Comparison of ENCODE assay signal across 26 cellular contexts in genomic region chr20:62800314-62801259, GRCh38. TPM values are rescaled to one million over a fixed set of nuclear protein-coding genes. Genes with fewer than 3 reads are reported as not detected.
DNase-seq lines count a peak whose midpoint lies in the region; ATAC-seq and TF ChIP-seq lines count a peak whose summit lies in the region.
"Had no signal": no experiment of that assay in that cellular context is flagged by ENCODE, and none has a peak within 500 bp of the region (broad histone marks: within the 10 kb centered on the region; RNA-seq: fewer than 3 reads in every experiment).

No MANE protein-coding gene starts in this region.

- H3K27ac Mint-ChIP-seq in natural killer cell = no peak overlapping the region
- no peak overlapping the region for H3K27ac Mint-ChIP-seq in natural killer cell treated with Interleukin-12 subunit alpha and Interleukin-12 subunit beta and Interleukin-15 and Interleukin-18, amount 100 ng/mL, for 72 hours
- no peak overlapping the region for H3K27ac Mint-ChIP-seq in neural crest cell (ENCODE audit: unreplicated experiment)
- no peak overlapping the region for H3K27ac Mint-ChIP-seq in CD14-positive monocyte
- H3K27ac Mint-ChIP-seq: activated B cell treated with CpG ODN at 0.5 μM for 24 hours; activated CD4-positive, alpha-beta T cell treated with anti-CD3 and anti-CD28 coated beads, Interleukin-2, amount 10 ng/mL, durations not matched to agents 7 days and 5 days; memory B cell; progenitor cell of endocrine pancreas; stimulated activated effector memory CD8-positive, alpha-beta T cell treated with anti-CD3 and anti-CD28 coated beads, Interleukin-12 subunit alpha, Interleukin-12 subunit beta, amount 100 ng/mL, for 72 hours; T-cell had no signal

- DNase-seq in natural killer cell = no peak
- no peak for DNase-seq in natural killer cell treated with Interleukin-12 subunit alpha and Interleukin-12 subunit beta and Interleukin-15 and Interleukin-18, amount 100 ng/mL, for 72 hours (ENCODE audit: low spot score)
- peak in 30 of 58 donors; percentile 13 to 80 (median 36) for DNase-seq in anterior cingulate cortex (lab: John Stamatoyannopoulos, UW)
- no peak for DNase-seq in neural crest cell (ENCODE audit: low read depth, low spot score)
- no peak for DNase-seq in CD14-positive monocyte (ENCODE audit: low spot score)
- DNase-seq: activated B cell treated with CpG ODN at 0.5 μM for 24 hours; activated CD4-positive, alpha-beta T cell treated with anti-CD3 and anti-CD28 coated beads, Interleukin-2, amount 10 ng/mL, durations not matched to agents 7 days and 5 days; activated gamma-delta T cell; activated T-cell treated with anti-CD3 and anti-CD28 coated beads, Interleukin-2, amount 50 U/mL, for 1 hour; body of pancreas; Calu3; DMS79; esophagus squamous epithelium; foreskin keratinocyte; H9; left colon; MV-4-11; NCI-H1436; sigmoid colon; T-cell had no signal

- no peaks in the 10 kb centered on the region for H3K9me3 Mint-ChIP-seq in natural killer cell
- H3K9me3 Mint-ChIP-seq in natural killer cell treated with Interleukin-12 subunit alpha and Interleukin-12 subunit beta and Interleukin-15 and Interleukin-18, amount 100 ng/mL, for 72 hours = no peaks in the 10 kb centered on the region
- H3K9me3 Mint-ChIP-seq in neural crest cell = no peaks in the 10 kb centered on the region
- peaks cover 0 to 3% (median 0%) of the 10 kb centered on the region in 7 donors for H3K9me3 Mint-ChIP-seq in CD14-positive monocyte
- H3K9me3 Mint-ChIP-seq: activated B cell treated with CpG ODN at 0.5 μM for 24 hours; activated CD4-positive, alpha-beta T cell treated with anti-CD3 and anti-CD28 coated beads, Interleukin-2, amount 10 ng/mL, durations not matched to agents 7 days and 5 days; H9; memory B cell; stimulated activated effector memory CD8-positive, alpha-beta T cell treated with anti-CD3 and anti-CD28 coated beads, Interleukin-12 subunit alpha, Interleukin-12 subunit beta, amount 100 ng/mL, for 72 hours; T-cell had no signal

- ATAC-seq in natural killer cell (no peak), HG02588 (IDR thresholded peaks at IDR 0.05; ENCODE audit: unreplicated experiment) (no peak), HG03196 (IDR thresholded peaks at IDR 0.05; ENCODE audit: unreplicated experiment) (no peak)
- ATAC-seq in natural killer cell treated with Interleukin-12 subunit alpha and Interleukin-12 subunit beta and Interleukin-15 and Interleukin-18, amount 100 ng/mL, for 72 hours = no peak
- ATAC-seq: body of pancreas; foreskin keratinocyte; left colon; stimulated activated effector memory CD8-positive, alpha-beta T cell treated with anti-CD3 and anti-CD28 coated beads, Interleukin-12 subunit alpha, Interleukin-12 subunit beta, amount 100 ng/mL, for 72 hours; T-cell had no signal

- H3K36me3 Mint-ChIP-seq in natural killer cell = no peaks in the 10 kb centered on the region
- H3K36me3 Mint-ChIP-seq in natural killer cell treated with Interleukin-12 subunit alpha and Interleukin-12 subunit beta and Interleukin-15 and Interleukin-18, amount 100 ng/mL, for 72 hours = peaks cover 9% of the 10 kb centered on the region
- H3K36me3 Mint-ChIP-seq in neural crest cell (ENCODE audit: low read depth) = peaks cover 9% of the 10 kb centered on the region
- peaks cover 37 to 40% of the 10 kb centered on the region in 2 donors for H3K36me3 Mint-ChIP-seq in CD14-positive monocyte

- H3K27me3 Mint-ChIP-seq in natural killer cell (ENCODE audit: low read depth in 2 of 2) = no peaks in the 10 kb centered on the region
- H3K27me3 Mint-ChIP-seq in natural killer cell treated with Interleukin-12 subunit alpha and Interleukin-12 subunit beta and Interleukin-15 and Interleukin-18, amount 100 ng/mL, for 72 hours = no peaks in the 10 kb centered on the region
- H3K27me3 Mint-ChIP-seq in neural crest cell (ENCODE audit: low read depth) = no peaks in the 10 kb centered on the region
- H3K27me3 Mint-ChIP-seq in CD14-positive monocyte (ENCODE audit: low read depth in 3 of 3) = peaks cover 0 to 6% (median 2%) of the 10 kb centered on the region in 3 donors
- H3K27me3 Mint-ChIP-seq: activated B cell treated with CpG ODN at 0.5 μM for 24 hours; activated CD4-positive, alpha-beta T cell treated with anti-CD3 and anti-CD28 coated beads, Interleukin-2, amount 10 ng/mL, durations not matched to agents 7 days and 5 days; memory B cell; T-cell had no signal

- peaks cover 18 to 39% of the 10 kb centered on the region in 2 donors for H3K4me1 Mint-ChIP-seq in natural killer cell
- peaks cover 18 to 20% of the 10 kb centered on the region in 2 donors for H3K4me1 Mint-ChIP-seq in natural killer cell treated with Interleukin-12 subunit alpha and Interleukin-12 subunit beta and Interleukin-15 and Interleukin-18, amount 100 ng/mL, for 72 hours (ENCODE audit: low read depth in 2 of 2)
- peaks cover 17% of the 10 kb centered on the region for H3K4me1 Mint-ChIP-seq in neural crest cell
- peaks cover 55% of the 10 kb centered on the region for H3K4me1 Mint-ChIP-seq in CD14-positive monocyte

- TF ChIP-seq CTCF in natural killer cell (IDR thresholded peaks at IDR 0.05) (no peak), neural crest cell (conservative IDR thresholded peaks at IDR 0.05) (no peak), CD14-positive monocyte (IDR thresholded peaks at IDR 0.05) (no peak)

- H3K4me3 Mint-ChIP-seq in natural killer cell = peak overlapping the region; percentile 62
- no peak overlapping the region for H3K4me3 Mint-ChIP-seq in natural killer cell treated with Interleukin-12 subunit alpha and Interleukin-12 subunit beta and Interleukin-15 and Interleukin-18, amount 100 ng/mL, for 72 hours
- H3K4me3 Mint-ChIP-seq in neural crest cell = peak overlapping the region; percentile 98
- H3K4me3 Mint-ChIP-seq in CD14-positive monocyte = peak overlapping the region in 1 of 2 donors; percentile 16
- H3K4me3 Mint-ChIP-seq: activated B cell treated with CpG ODN at 0.5 μM for 24 hours; activated CD4-positive, alpha-beta T cell treated with anti-CD3 and anti-CD28 coated beads, Interleukin-2, amount 10 ng/mL, durations not matched to agents 7 days and 5 days; H9; memory B cell; stimulated activated effector memory CD8-positive, alpha-beta T cell treated with anti-CD3 and anti-CD28 coated beads, Interleukin-12 subunit alpha, Interleukin-12 subunit beta, amount 100 ng/mL, for 72 hours; T-cell had no signal

- intact Hi-C loops in natural killer cell (cut with micrococcal nuclease) = loop anchor here (10.0 kb wide), 1 partner anchor 134 kb away; the partner anchor contains the start of gene GID8
- intact Hi-C loops in CD14-positive monocyte (cut with micrococcal nuclease) = loop anchor here (5.0 to 10.0 kb wide), 4 partner anchors 57 to 656 kb away; partner anchors contain the start of genes ADRM1 (in 1 of the 2), PSMA7 (in 1 of the 2), RPS21 (in 1 of the 2) and SS18L1 (in 1 of the 2)

RNA-seq across cellular contexts. Expression of gene OGFR, which starts 4.0 kb away (rescaled TPM):
- 10 to 100 TPM; 71.0 to 84.0 (median 83.0) TPM for total RNA-seq in natural killer cell
- 10 to 100 TPM; 75.9 to 88.7 TPM for total RNA-seq in natural killer cell treated with Interleukin-12 subunit alpha and Interleukin-12 subunit beta and Interleukin-15 and Interleukin-18, amount 100 ng/mL, for 72 hours
- 36.7 and 38.5 TPM in 2 replicates for total RNA-seq in neural crest cell
- polyA plus RNA-seq in CD14-positive monocyte = 10 to 100 TPM; 47.8 to 79.3 TPM

RNA-seq across cellular contexts. Expression of gene MRGBP, which starts 4.3 kb away (rescaled TPM):
- total RNA-seq in natural killer cell (10 to 100 TPM in 2 of 3 donors, 1 to 10 TPM in 1; 8.3 to 12.8 (median 10.0) TPM), neural crest cell (19.4 and 22.2 TPM in 2 replicates)
- 10 to 100 TPM; 14.4 to 19.3 TPM for total RNA-seq in natural killer cell treated with Interleukin-12 subunit alpha and Interleukin-12 subunit beta and Interleukin-15 and Interleukin-18, amount 100 ng/mL, for 72 hours
- polyA plus RNA-seq in CD14-positive monocyte = 10 to 100 TPM; 10.2 to 10.5 TPM

RNA-seq across cellular contexts. Expression of gene COL9A3, which starts 16.3 kb away (rescaled TPM):
- total RNA-seq in natural killer cell (1 to 10 TPM in 1 of 3 donors, not detected in 2; 1.9 TPM), neural crest cell (3.8 and 4.6 TPM in 2 replicates)
- not detected for total RNA-seq in natural killer cell treated with Interleukin-12 subunit alpha and Interleukin-12 subunit beta and Interleukin-15 and Interleukin-18, amount 100 ng/mL, for 72 hours
- polyA plus RNA-seq in CD14-positive monocyte = 1 to 10 TPM; 1.8 to 2.6 TPM
- total RNA-seq: activated CD4-positive, alpha-beta T cell treated with anti-CD3 and anti-CD28 coated beads, Interleukin-2, amount 10 ng/mL, durations not matched to agents 7 days and 5 days; LHCN-M2 had no signal

Comparison
In these comparisons a context has a peak if more than half of its experiments do, and no peak if none do; other contexts are left out.
1. DNase-seq: peak in anterior cingulate cortex (30 of 58); none in natural killer cell (single experiment), natural killer cell treated with Interleukin-12 subunit alpha and Interleukin-12 subunit beta and Interleukin-15 and Interleukin-18, amount 100 ng/mL, for 72 hours (single experiment), neural crest cell (single experiment) and CD14-positive monocyte (single experiment).